Comparison of ENCODE assay signal across 1 cellular context in the genomic region with DNA sequence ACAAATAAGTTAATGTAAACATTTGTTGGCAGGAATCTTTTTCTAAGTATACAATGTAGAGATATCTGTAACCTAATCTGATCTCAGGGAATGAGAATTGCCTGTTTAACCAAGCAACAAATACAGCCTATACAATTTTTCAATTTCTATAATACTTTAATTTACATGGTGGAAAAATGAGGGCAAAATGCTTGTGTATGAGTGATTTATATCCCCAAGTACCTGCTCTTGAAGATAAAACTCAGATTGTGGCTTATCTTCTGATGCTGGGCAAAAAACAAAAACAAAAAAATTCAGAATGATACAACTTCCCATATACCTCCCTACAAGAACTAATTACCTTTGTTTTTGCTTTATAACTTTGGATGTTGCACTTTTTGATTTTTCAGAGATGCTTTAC.
TF ChIP-seq lines count a peak whose summit lies in the region.

No MANE protein-coding gene starts in this region.

TF ChIP-seq in GM23338, 12 proteins besides CTCF, POLR2A, EP300 and RAD21 (continued from another document):
- TF ChIP-seq, protein P1, sequence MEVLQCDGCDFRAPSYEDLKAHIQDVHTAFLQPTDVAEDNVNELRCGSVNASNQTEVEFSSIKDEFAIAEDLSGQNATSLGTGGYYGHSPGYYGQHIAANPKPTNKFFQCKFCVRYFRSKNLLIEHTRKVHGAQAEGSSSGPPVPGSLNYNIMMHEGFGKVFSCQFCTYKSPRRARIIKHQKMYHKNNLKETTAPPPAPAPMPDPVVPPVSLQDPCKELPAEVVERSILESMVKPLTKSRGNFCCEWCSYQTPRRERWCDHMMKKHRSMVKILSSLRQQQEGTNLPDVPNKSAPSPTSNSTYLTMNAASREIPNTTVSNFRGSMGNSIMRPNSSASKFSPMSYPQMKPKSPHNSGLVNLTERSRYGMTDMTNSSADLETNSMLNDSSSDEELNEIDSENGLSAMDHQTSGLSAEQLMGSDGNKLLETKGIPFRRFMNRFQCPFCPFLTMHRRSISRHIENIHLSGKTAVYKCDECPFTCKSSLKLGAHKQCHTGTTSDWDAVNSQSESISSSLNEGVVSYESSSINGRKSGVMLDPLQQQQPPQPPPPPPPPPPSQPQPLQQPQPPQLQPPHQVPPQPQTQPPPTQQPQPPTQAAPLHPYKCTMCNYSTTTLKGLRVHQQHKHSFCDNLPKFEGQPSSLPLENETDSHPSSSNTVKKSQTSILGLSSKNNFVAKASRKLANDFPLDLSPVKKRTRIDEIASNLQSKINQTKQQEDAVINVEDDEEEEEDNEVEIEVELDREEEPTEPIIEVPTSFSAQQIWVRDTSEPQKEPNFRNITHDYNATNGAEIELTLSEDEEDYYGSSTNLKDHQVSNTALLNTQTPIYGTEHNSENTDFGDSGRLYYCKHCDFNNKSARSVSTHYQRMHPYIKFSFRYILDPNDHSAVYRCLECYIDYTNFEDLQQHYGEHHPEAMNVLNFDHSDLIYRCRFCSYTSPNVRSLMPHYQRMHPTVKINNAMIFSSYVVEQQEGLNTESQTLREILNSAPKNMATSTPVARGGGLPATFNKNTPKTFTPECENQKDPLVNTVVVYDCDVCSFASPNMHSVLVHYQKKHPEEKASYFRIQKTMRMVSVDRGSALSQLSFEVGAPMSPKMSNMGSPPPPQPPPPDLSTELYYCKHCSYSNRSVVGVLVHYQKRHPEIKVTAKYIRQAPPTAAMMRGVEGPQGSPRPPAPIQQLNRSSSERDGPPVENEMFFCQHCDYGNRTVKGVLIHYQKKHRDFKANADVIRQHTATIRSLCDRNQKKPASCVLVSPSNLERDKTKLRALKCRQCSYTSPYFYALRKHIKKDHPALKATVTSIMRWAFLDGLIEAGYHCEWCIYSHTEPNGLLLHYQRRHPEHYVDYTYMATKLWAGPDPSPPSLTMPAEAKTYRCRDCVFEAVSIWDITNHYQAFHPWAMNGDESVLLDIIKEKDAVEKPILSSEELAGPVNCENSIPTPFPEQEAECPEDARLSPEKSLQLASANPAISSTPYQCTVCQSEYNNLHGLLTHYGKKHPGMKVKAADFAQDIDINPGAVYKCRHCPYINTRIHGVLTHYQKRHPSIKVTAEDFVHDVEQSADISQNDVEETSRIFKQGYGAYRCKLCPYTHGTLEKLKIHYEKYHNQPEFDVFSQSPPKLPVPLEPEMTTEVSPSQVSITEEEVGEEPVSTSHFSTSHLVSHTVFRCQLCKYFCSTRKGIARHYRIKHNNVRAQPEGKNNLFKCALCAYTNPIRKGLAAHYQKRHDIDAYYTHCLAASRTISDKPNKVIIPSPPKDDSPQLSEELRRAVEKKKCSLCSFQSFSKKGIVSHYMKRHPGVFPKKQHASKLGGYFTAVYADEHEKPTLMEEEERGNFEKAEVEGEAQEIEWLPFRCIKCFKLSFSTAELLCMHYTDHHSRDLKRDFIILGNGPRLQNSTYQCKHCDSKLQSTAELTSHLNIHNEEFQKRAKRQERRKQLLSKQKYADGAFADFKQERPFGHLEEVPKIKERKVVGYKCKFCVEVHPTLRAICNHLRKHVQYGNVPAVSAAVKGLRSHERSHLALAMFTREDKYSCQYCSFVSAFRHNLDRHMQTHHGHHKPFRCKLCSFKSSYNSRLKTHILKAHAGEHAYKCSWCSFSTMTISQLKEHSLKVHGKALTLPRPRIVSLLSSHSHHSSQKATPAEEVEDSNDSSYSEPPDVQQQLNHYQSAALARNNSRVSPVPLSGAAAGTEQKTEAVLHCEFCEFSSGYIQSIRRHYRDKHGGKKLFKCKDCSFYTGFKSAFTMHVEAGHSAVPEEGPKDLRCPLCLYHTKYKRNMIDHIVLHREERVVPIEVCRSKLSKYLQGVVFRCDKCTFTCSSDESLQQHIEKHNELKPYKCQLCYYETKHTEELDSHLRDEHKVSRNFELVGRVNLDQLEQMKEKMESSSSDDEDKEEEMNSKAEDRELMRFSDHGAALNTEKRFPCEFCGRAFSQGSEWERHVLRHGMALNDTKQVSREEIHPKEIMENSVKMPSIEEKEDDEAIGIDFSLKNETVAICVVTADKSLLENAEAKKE (CRISPR knock-in tag; IDR thresholded peaks at IDR 0.05) = no peak
- TF ChIP-seq ETS1 (IDR thresholded peaks at IDR 0.05) = no peak
- TF ChIP-seq EZH2 (IDR thresholded peaks at IDR 0.05; ENCODE audit: low read depth, unreplicated experiment) = no peak
- no peak for TF ChIP-seq ZNF331 (CRISPR knock-in tag; IDR thresholded peaks at IDR 0.05; ENCODE audit: low read depth)
